4 cellular contexts compared by ENCODE assay signal in the genomic region with DNA sequence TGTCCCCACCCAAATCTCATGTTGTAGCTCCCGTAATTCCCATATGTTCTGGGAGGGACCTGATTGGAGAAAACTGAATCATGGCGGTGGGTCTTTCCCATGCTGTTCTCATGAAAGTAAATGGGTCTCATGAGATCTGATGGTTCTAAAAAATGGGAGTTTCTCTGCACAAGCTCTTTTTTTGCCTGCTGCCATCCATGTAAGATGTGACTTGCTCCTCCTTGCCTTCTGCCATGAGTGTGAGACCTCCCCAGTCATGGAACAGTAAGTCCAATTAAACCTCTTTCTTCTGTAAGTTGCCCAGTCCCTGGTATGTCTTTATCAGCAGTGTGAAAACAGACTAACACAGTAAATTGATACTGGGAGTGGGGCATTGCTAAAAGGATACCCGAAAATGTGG.
TF ChIP-seq lines count a peak whose summit lies in the region.

No MANE protein-coding gene starts in this region.

TF ChIP-seq in HEK293, 187 proteins besides CTCF, POLR2A, EP300 and RAD21:
- no peak for TF ChIP-seq ZNF157 (tag by site-specific recombination; IDR thresholded peaks at IDR 0.05)
- TF ChIP-seq SETDB1 (IDR thresholded peaks at IDR 0.05; ENCODE audit: insufficient read length, low read length): peak; percentile 27

TF ChIP-seq in IMR-90, 13 proteins besides CTCF, POLR2A, EP300 and RAD21:
- TF ChIP-seq FOS (IDR thresholded peaks at IDR 0.05; ENCODE audit: low read depth, low read length) (no peak), NFE2L2 (IDR thresholded peaks at IDR 0.05; ENCODE audit: low read depth, low read length) (no peak)
TF ChIP-seq in IMR-90: peak in this region for 0.

TF ChIP-seq in K562, 482 proteins besides CTCF, POLR2A, EP300 and RAD21:
- peak; percentile 96 for TF ChIP-seq ZNF431 (CRISPR knock-in tag; IDR thresholded peaks at IDR 0.05)
- TF ChIP-seq, protein P1, sequence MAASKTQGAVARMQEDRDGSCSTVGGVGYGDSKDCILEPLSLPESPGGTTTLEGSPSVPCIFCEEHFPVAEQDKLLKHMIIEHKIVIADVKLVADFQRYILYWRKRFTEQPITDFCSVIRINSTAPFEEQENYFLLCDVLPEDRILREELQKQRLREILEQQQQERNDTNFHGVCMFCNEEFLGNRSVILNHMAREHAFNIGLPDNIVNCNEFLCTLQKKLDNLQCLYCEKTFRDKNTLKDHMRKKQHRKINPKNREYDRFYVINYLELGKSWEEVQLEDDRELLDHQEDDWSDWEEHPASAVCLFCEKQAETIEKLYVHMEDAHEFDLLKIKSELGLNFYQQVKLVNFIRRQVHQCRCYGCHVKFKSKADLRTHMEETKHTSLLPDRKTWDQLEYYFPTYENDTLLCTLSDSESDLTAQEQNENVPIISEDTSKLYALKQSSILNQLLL (CRISPR knock-in tag; IDR thresholded peaks at IDR 0.05; ENCODE audit: borderline replicate concordance): no peak
- TF ChIP-seq, protein P2, sequence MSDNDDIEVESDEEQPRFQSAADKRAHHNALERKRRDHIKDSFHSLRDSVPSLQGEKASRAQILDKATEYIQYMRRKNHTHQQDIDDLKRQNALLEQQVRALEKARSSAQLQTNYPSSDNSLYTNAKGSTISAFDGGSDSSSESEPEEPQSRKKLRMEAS (CRISPR knock-in tag; IDR thresholded peaks at IDR 0.05): no peak
- TF ChIP-seq HDAC3 (IDR thresholded peaks at IDR 0.05; ENCODE audit: borderline replicate concordance, partially characterized antibody): no peak
- TF ChIP-seq, protein P3, sequence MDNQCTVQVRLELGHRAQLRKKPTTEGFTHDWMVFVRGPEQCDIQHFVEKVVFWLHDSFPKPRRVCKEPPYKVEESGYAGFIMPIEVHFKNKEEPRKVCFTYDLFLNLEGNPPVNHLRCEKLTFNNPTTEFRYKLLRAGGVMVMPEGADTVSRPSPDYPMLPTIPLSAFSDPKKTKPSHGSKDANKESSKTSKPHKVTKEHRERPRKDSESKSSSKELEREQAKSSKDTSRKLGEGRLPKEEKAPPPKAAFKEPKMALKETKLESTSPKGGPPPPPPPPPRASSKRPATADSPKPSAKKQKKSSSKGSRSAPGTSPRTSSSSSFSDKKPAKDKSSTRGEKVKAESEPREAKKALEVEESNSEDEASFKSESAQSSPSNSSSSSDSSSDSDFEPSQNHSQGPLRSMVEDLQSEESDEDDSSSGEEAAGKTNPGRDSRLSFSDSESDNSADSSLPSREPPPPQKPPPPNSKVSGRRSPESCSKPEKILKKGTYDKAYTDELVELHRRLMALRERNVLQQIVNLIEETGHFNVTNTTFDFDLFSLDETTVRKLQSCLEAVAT (IDR thresholded peaks at IDR 0.05): no peak
- TF ChIP-seq KLF16 (IDR thresholded peaks at IDR 0.05): no peak
- no peak for TF ChIP-seq L3MBTL2 (IDR thresholded peaks at IDR 0.05)

TF ChIP-seq in SK-N-SH, 30 proteins besides CTCF, POLR2A, EP300 and RAD21:
- TF ChIP-seq CHD2 (IDR thresholded peaks at IDR 0.05; ENCODE audit: low read length, partially characterized antibody) (no peak), TCF12 (IDR thresholded peaks at IDR 0.05) (no peak), GATA2 (CRISPR knock-in tag; IDR thresholded peaks at IDR 0.05) (no peak), TEAD4 (IDR thresholded peaks at IDR 0.05; ENCODE audit: borderline replicate concordance, insufficient read depth) (no peak), YY1 (IDR thresholded peaks at IDR 0.05; ENCODE audit: low read depth) (no peak), NRF1 (IDR thresholded peaks at IDR 0.05; ENCODE audit: low read depth, low read length) (no peak), MEF2A (IDR thresholded peaks at IDR 0.05; ENCODE audit: borderline replicate concordance, low read depth) (no peak), GABPA (IDR thresholded peaks at IDR 0.05; ENCODE audit: low read depth) (no peak), SMC3 (IDR thresholded peaks at IDR 0.05; ENCODE audit: low read depth, low read length) (no peak), MXI1 (IDR thresholded peaks at IDR 0.05; ENCODE audit: low read depth, low read length) (no peak), RXRA (IDR thresholded peaks at IDR 0.05; ENCODE audit: borderline replicate concordance, low read depth) (no peak), NFIC (IDR thresholded peaks at IDR 0.05; ENCODE audit: borderline replicate concordance) (no peak), RCOR1 (IDR thresholded peaks at IDR 0.05; ENCODE audit: low read length) (no peak)
